ENCODE assay signal across 10 cellular contexts in the genomic region with DNA sequence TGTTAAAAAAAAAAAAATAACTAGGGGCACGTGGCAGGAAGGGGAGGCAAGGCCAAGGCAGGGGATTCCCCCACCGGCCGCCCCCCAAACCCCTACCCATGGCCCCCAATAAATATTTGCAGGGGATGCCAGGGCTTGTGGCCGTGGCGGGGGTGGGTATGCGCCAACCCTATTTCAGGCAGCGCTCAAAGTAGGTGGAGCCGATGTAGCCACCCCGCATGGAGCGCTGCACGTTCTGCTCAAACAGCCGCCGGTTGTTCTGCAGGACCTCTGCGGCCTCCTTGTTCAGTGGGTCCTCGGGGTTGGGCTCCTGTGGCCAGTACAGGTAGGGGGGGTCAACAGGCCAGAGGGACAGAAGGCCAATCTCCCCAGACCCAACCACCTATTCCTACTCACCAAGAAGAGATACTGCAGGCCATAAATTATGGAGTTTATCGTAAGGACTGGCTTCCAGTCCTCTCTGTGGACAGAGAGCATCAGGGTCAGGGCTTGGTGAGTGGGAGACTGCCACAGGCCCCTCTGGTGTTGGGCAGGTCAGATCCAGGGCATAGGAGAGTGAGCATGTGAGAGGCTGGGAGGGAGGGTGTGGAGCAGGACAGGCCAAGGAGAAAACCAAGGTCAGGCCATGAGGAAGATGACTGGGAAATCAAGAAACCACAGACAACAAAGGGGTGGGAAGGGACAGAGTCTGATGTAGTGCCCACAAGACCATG. TPM values are rescaled to one million over a fixed set of nuclear protein-coding genes. Genes with fewer than 3 reads are reported as not detected.
A peak's percentile ranks its signal among the peaks of the same experiment; 100 is the strongest.
DNase-seq lines count a peak whose midpoint lies in the region; ATAC-seq and TF ChIP-seq lines count a peak whose summit lies in the region.
"Had no signal": no experiment of that assay in that cellular context is flagged by ENCODE, and none has a peak within 500 bp of the region (broad histone marks: within the 10 kb centered on the region; RNA-seq: fewer than 3 reads in every experiment).

No MANE protein-coding gene starts in this region.

- H3K23ac ChIP-seq in neuronal stem cell (ENCODE audit: low read depth, low read length, poor library complexity), result peak overlapping the region; percentile 67

- no peak overlapping the region for H3K4ac ChIP-seq in neuronal stem cell (ENCODE audit: low read length)

- in situ Hi-C loops in mammary epithelial cell (cut with MboI; ENCODE audit: low sequenced_read_pairs in 2 of 2), result no loop called here

- no peak overlapping the region for H2BK15ac ChIP-seq in neuronal stem cell (ENCODE audit: low read length)

- peaks cover 29% of the 10 kb centered on the region for H3K79me2 ChIP-seq in KMS-11 (ENCODE audit: insufficient read depth, low read depth)
- peaks cover 57% of the 10 kb centered on the region for H3K79me2 ChIP-seq in mammary epithelial cell (ENCODE audit: insufficient read depth, low read length)

- dilution Hi-C loops in mammary epithelial cell (cut with HindIII; ENCODE audit: low sequenced_read_pairs), result no loop called here

- H2AK5ac ChIP-seq in neuronal stem cell (ENCODE audit: low read depth, low read length), result no peak overlapping the region

- H3K9me3 ChIP-seq in mammary epithelial cell (replicated peaks; ENCODE audit: insufficient read depth, low read length) (no peaks in the 10 kb centered on the region), neuronal stem cell (replicated peaks in 1 of 2; ENCODE audit: control insufficient read depth in 2 of 2, insufficient read depth in 1 of 2, low read depth in 1 of 2, low read length in 2 of 2) (no peaks in the 10 kb centered on the region)

- no peak overlapping the region for H3K14ac ChIP-seq in neuronal stem cell (ENCODE audit: low read length)

- H4K20me1 ChIP-seq in KMS-11 (ENCODE audit: insufficient read depth), result no peaks in the 10 kb centered on the region
- H4K20me1 ChIP-seq in mammary epithelial cell (ENCODE audit: insufficient read depth, low read length), result no peaks in the 10 kb centered on the region

- H3K4me3 ChIP-seq in AG10803 (ENCODE audit: low read length) (peak overlapping the region; percentile 92), KMS-11 (IDR thresholded peaks at IDR 0.05; ENCODE audit: insufficient read depth, low read depth, low read length) (no peak overlapping the region), mammary epithelial cell (replicated peaks in 1 of 3; ENCODE audit: insufficient read depth in 1 of 3, low read depth in 2 of 3, low read length in 3 of 3) (peak overlapping the region in 1 of 3 experiments; percentile 3), neuronal stem cell (ENCODE audit: low read length in 2 of 2) (peak overlapping the region in 1 of 2 donors; percentile 84)
- H3K4me3 ChIP-seq: lung had no signal

- 67% methylated on average over 1 of the region's 16 CpGs for WGBS in mammary epithelial cell (ENCODE audit: low coverage, missing lambda C conversion rate)
- WGBS in neuronal stem cell (ENCODE audit: extremely low coverage in 2 of 2, insufficient read length in 2 of 2, insufficient replicate concordance in 1 of 2), 2 donors, result no CpG with 5 or more reads among the region's 16 CpGs

- H2BK120ac ChIP-seq in neuronal stem cell (ENCODE audit: low read depth, low read length), result no peak overlapping the region

- H3K27ac ChIP-seq in KMS-11, result no peak overlapping the region; the same call in 1 of the 2 replicates
- H3K27ac ChIP-seq in mammary epithelial cell (ENCODE audit: insufficient read depth, low read depth, low read length), result no peak overlapping the region
- no peak overlapping the region for H3K27ac ChIP-seq in neuronal stem cell (replicated peaks; ENCODE audit: low read length)

- H4K91ac ChIP-seq in neuronal stem cell (ENCODE audit: low read depth, low read length, poor library complexity), result no peak overlapping the region

- CTCF ChIA-PET in mammary epithelial cell (lab: Charles Lee; ENCODE audit: low non-redundant PET), result interaction anchor here (1.1 kb wide), 1 partner anchor 36 kb away, joined by 3 read pairs; a partner anchor contains a TSS

- ATAC-seq in HG03025 (IDR thresholded peaks at IDR 0.05; ENCODE audit: low FRiP score, unreplicated experiment), result no peak
- ATAC-seq in HG03135 (IDR thresholded peaks at IDR 0.05; ENCODE audit: unreplicated experiment), result no peak

- TSS peak; percentile 17 for BruUV-seq in mammary epithelial cell (replicated peaks; lab: Mats Ljungman, UMichigan)

- H3K4me1 ChIP-seq in KMS-11 (ENCODE audit: low read depth, poor library complexity, severe bottlenecking) (peaks cover 45% of the 10 kb centered on the region), mammary epithelial cell (ENCODE audit: insufficient read depth, low read length) (peaks cover 32% of the 10 kb centered on the region), neuronal stem cell (ENCODE audit: control insufficient read depth in 2 of 2, insufficient read depth in 1 of 2, low read depth in 1 of 2, low read length in 2 of 2) (peaks cover 13 to 28% of the 10 kb centered on the region in 2 donors)

- H4K8ac ChIP-seq in neuronal stem cell (ENCODE audit: low read depth, low read length), result no peak overlapping the region

- H3K79me1 ChIP-seq in neuronal stem cell (ENCODE audit: low read depth, low read length), result peaks cover 4% of the 10 kb centered on the region

- H3K4me2 ChIP-seq in KMS-11 (peak overlapping the region; percentile 64; the same call in 1 of the 2 replicates), mammary epithelial cell (ENCODE audit: insufficient read depth, low read depth, low read length) (no peak overlapping the region), neuronal stem cell (ENCODE audit: insufficient read depth, low read length, poor library complexity, severe bottlenecking) (no peak overlapping the region)

- no peak overlapping the region for H2AFZ ChIP-seq in KMS-11 (ENCODE audit: low read depth)
- no peak overlapping the region for H2AFZ ChIP-seq in mammary epithelial cell (ENCODE audit: low read depth, low read length)
- H2AFZ ChIP-seq in neuronal stem cell (ENCODE audit: low read length), result no peak overlapping the region

- H3K27me3 ChIP-seq in KMS-11 (ENCODE audit: insufficient read depth, low read depth) (no peaks in the 10 kb centered on the region), mammary epithelial cell (ENCODE audit: insufficient read depth, low read length) (no peaks in the 10 kb centered on the region), neuronal stem cell (ENCODE audit: control insufficient read depth in 3 of 3, insufficient read depth in 3 of 3, low read depth in 1 of 3, low read length in 3 of 3) (no peaks in the 10 kb centered on the region)

- H2BK5ac ChIP-seq in neuronal stem cell (ENCODE audit: low read length), result no peak overlapping the region

- DNase-seq in AG10803 (ENCODE audit: low read depth) (no peak), mammary epithelial cell (no peak), neuronal stem cell (ENCODE audit: low spot score) (no peak), DMS153 treated with DMSO at 0.1 percent for 48 hours (lab: John Stamatoyannopoulos, UW; ENCODE audit: unreplicated experiment) (no peak), OCI-M1 (lab: John Stamatoyannopoulos, UW) (no peak)
- DNase-seq: NCI-H1105 had no signal

- H3K9ac ChIP-seq in KMS-11 (no peak overlapping the region), mammary epithelial cell (ENCODE audit: insufficient read depth, low read length) (no peak overlapping the region), neuronal stem cell (ENCODE audit: low read depth, low read length, poor library complexity) (peak overlapping the region; percentile 24)

- intact Hi-C loops in mammary epithelial cell (cut with micrococcal nuclease), result loop anchor here (1.0 kb wide), 1 partner anchor 37 kb away; a partner anchor contains a TSS

- peaks cover 6% of the 10 kb centered on the region; the same call in 1 of the 2 replicates for H3K36me3 ChIP-seq in KMS-11 (ENCODE audit: insufficient read depth)
- peaks cover 7% of the 10 kb centered on the region for H3K36me3 ChIP-seq in mammary epithelial cell (ENCODE audit: insufficient read depth, low read length)
- peaks cover 31 to 49% of the 10 kb centered on the region in 2 donors for H3K36me3 ChIP-seq in neuronal stem cell (replicated peaks in 1 of 2; ENCODE audit: control insufficient read depth in 2 of 2, insufficient read depth in 2 of 2, low read length in 2 of 2)

- TF ChIP-seq CTCF in AG10803 (conservative IDR thresholded peaks at IDR 0.05; ENCODE audit: low read length) (no peak), KMS-11 (conservative IDR thresholded peaks at IDR 0.05; ENCODE audit: low read depth, low read length) (no peak), mammary epithelial cell (conservative IDR thresholded peaks at IDR 0.05 in 1 of 2, IDR thresholded peaks at IDR 0.05 in 1 of 2; ENCODE audit: extremely low read depth in 1 of 2, insufficient read depth in 1 of 2, low read depth in 1 of 2, low read length in 2 of 2) (no peak)

- no peak overlapping the region for H3K18ac ChIP-seq in neuronal stem cell (ENCODE audit: low read length)

- no peak overlapping the region for H2BK12ac ChIP-seq in neuronal stem cell (ENCODE audit: low read length)

RNA-seq across cellular contexts. Expression of a gene that starts 1.2 kb away (rescaled TPM):
- total RNA-seq in mammary epithelial cell, result 100 to 1,000 TPM in 1 of 2 donors, 10 to 100 TPM in 1; 74.2 to 107 TPM
- 161 TPM for polyA plus RNA-seq in mammary epithelial cell
- 111 TPM for polyA minus RNA-seq in mammary epithelial cell
- polyA plus RNA-seq in neuronal stem cell (2013, experiment 1 of 2), result 108 TPM
- 109 TPM for polyA plus RNA-seq in neuronal stem cell (2013, experiment 2 of 2)

RNA-seq across cellular contexts. Expression of a gene that starts 2.3 kb away (rescaled TPM):
- total RNA-seq in mammary epithelial cell, result 10 to 100 TPM; 46.2 to 96.5 TPM
- polyA plus RNA-seq in mammary epithelial cell, result 94.5 TPM
- 273 TPM for polyA minus RNA-seq in mammary epithelial cell
- 86.2 TPM for polyA plus RNA-seq in neuronal stem cell (2013, experiment 1 of 2)
- 86.9 TPM for polyA plus RNA-seq in neuronal stem cell (2013, experiment 2 of 2)

RNA-seq across cellular contexts. Expression of a gene that starts 12.2 kb away (rescaled TPM):
- 100 to 1,000 TPM; 180 to 331 TPM for total RNA-seq in mammary epithelial cell
- polyA plus RNA-seq in mammary epithelial cell, result 386 TPM
- 1,355 TPM for polyA minus RNA-seq in mammary epithelial cell
- 759 TPM for polyA plus RNA-seq in neuronal stem cell (2013, experiment 1 of 2)
- 741 TPM for polyA plus RNA-seq in neuronal stem cell (2013, experiment 2 of 2)

RNA-seq across cellular contexts. Expression of a gene that starts 17.1 kb away (rescaled TPM):
- 10 to 100 TPM; 16.7 to 21.5 TPM for total RNA-seq in mammary epithelial cell
- 8.8 TPM for polyA plus RNA-seq in mammary epithelial cell
- 18.3 TPM for polyA minus RNA-seq in mammary epithelial cell
- 17.1 TPM for polyA plus RNA-seq in neuronal stem cell (2013, experiment 1 of 2)
- 16.7 TPM for polyA plus RNA-seq in neuronal stem cell (2013, experiment 2 of 2)

RNA-seq across cellular contexts. Expression of a gene that starts 36.5 kb away (rescaled TPM):
- 10 to 100 TPM in 1 of 2 donors, 1 to 10 TPM in 1; 8.2 to 14.1 TPM for total RNA-seq in mammary epithelial cell
- polyA plus RNA-seq in mammary epithelial cell, result 8.5 TPM
- polyA minus RNA-seq in mammary epithelial cell, result 4.0 TPM
- polyA plus RNA-seq in neuronal stem cell (2013, experiment 1 of 2), result 14.3 TPM
- polyA plus RNA-seq in neuronal stem cell (2013, experiment 2 of 2), result 14.8 TPM
